19 cellular contexts compared by ENCODE assay signal in genomic region chr3:17583530-17583929, GRCh38.
"Had no signal": no experiment of that assay in that cellular context is flagged by ENCODE, and none has a peak within 500 bp of the region (broad histone marks: within the 10 kb centered on the region; RNA-seq: fewer than 3 reads in every experiment).

No MANE protein-coding gene starts in this region.

- H3K4me3 Mint-ChIP-seq: activated CD8-positive, alpha-beta T cell treated with anti-CD3 and anti-CD28 coated beads, Interleukin-2, amount 10 ng/mL, durations not matched to agents 7 days and 5 days; activated naive CD8-positive, alpha-beta T cell treated with anti-CD3 and anti-CD28 coated beads, Interleukin-2, amount 10 ng/mL, durations not matched to agents 7 days and 5 days; stimulated activated naive CD8-positive, alpha-beta T cell treated with anti-CD3 and anti-CD28 coated beads, Interleukin-15, Interleukin-2, amounts not matched to agents 100 ng/mL and 50 ng/mL, for 24 hours; type B pancreatic cell; WTC11 had no signal

- H3K9me3 Mint-ChIP-seq: activated naive CD8-positive, alpha-beta T cell treated with anti-CD3 and anti-CD28 coated beads, Interleukin-2, amount 10 ng/mL, durations not matched to agents 7 days and 5 days; stimulated activated naive CD8-positive, alpha-beta T cell treated with anti-CD3 and anti-CD28 coated beads, Interleukin-15, Interleukin-2, amounts not matched to agents 100 ng/mL and 50 ng/mL, for 24 hours; type B pancreatic cell; WTC11 had no signal

- H3K27ac Mint-ChIP-seq: activated CD8-positive, alpha-beta T cell treated with anti-CD3 and anti-CD28 coated beads, Interleukin-2, amount 10 ng/mL, durations not matched to agents 7 days and 5 days; activated naive CD8-positive, alpha-beta T cell treated with anti-CD3 and anti-CD28 coated beads, Interleukin-2, amount 10 ng/mL, durations not matched to agents 7 days and 5 days; progenitor cell of endocrine pancreas; stimulated activated naive CD8-positive, alpha-beta T cell treated with anti-CD3 and anti-CD28 coated beads, Interleukin-15, Interleukin-2, amounts not matched to agents 100 ng/mL and 50 ng/mL, for 24 hours; type B pancreatic cell; WTC11 had no signal

- H3K27me3 Mint-ChIP-seq: progenitor cell of endocrine pancreas; stimulated activated naive CD8-positive, alpha-beta T cell treated with anti-CD3 and anti-CD28 coated beads, Interleukin-15, Interleukin-2, amounts not matched to agents 100 ng/mL and 50 ng/mL, for 24 hours; type B pancreatic cell had no signal

- H3K4me3 ChIP-seq: gastrocnemius medialis, heart left ventricle, lung, right atrium auricular region, suprapubic skin had no signal

- DNase-seq: activated CD4-positive, alpha-beta T cell treated with anti-CD3 and anti-CD28 coated beads for 48 hours; activated CD8-positive, alpha-beta memory T cell treated with anti-CD3 and anti-CD28 coated beads, Interleukin-2, amount 50 U/mL, for 48 hours; activated CD8-positive, alpha-beta T cell treated with anti-CD3 and anti-CD28 coated beads, Interleukin-2, amount 10 ng/mL, durations not matched to agents 7 days and 5 days; activated naive CD8-positive, alpha-beta T cell treated with anti-CD3 and anti-CD28 coated beads, Interleukin-2, amount 10 ng/mL, durations not matched to agents 7 days and 5 days; anterior cingulate cortex; brain microvascular endothelial cell; cerebellar nuclear complex; dermis blood vessel endothelial cell; gastrocnemius medialis; heart left ventricle; left colon; midbrain had no signal

- H3K36me3 Mint-ChIP-seq: type B pancreatic cell, WTC11 had no signal
